Comparison of ENCODE assay signal across 8 cellular contexts in genomic region chr2:136116813-136117390, GRCh38. TPM values are rescaled to one million over a fixed set of nuclear protein-coding genes. Genes with fewer than 3 reads are reported as not detected.
DNase-seq lines count a peak whose midpoint lies in the region; ATAC-seq and TF ChIP-seq lines count a peak whose summit lies in the region.

No MANE protein-coding gene starts in this region.

- ATAC-seq in HG02870 (IDR thresholded peaks at IDR 0.05; ENCODE audit: unreplicated experiment) = peak; percentile 71

- peak overlapping the region; percentile 93 for H3K27ac Mint-ChIP-seq in activated naive CD8-positive, alpha-beta T cell treated with anti-CD3 and anti-CD28 coated beads for 36 hours

- H3K4me1 ChIP-seq in Peyer's patch (peaks cover 0 to 25% (median 8%) of the 10 kb centered on the region in 4 donors), iPS-20b (ENCODE audit: insufficient read depth, low read length) (peaks cover 13% of the 10 kb centered on the region; the same call in 1 of the 2 replicates)

- H3K27me3 ChIP-seq in Peyer's patch (no peaks in the 10 kb centered on the region), iPS-20b (ENCODE audit: insufficient read depth, low read length) (peaks cover 77% of the 10 kb centered on the region)

- TF ChIP-seq CTCF in Peyer's patch (IDR thresholded peaks at IDR 0.05) = no peak

- H3K36me3 ChIP-seq in Peyer's patch (peaks cover 0 to 14% (median 0%) of the 10 kb centered on the region in 3 donors), iPS-20b (ENCODE audit: insufficient read depth, low read depth, low read length) (peaks cover 9% of the 10 kb centered on the region; the same call in 1 of the 2 replicates)

- no peak for TF ChIP-seq POLR2A in Peyer's patch (IDR thresholded peaks at IDR 0.05)

- no peaks in the 10 kb centered on the region for H3K27me3 Mint-ChIP-seq in activated naive CD8-positive, alpha-beta T cell treated with anti-CD3 and anti-CD28 coated beads for 36 hours

- peak overlapping the region; percentile 94 for H3K4me3 Mint-ChIP-seq in activated naive CD8-positive, alpha-beta T cell treated with anti-CD3 and anti-CD28 coated beads for 36 hours

- H3K9me3 Mint-ChIP-seq in activated naive CD8-positive, alpha-beta T cell treated with anti-CD3 and anti-CD28 coated beads for 36 hours = no peaks in the 10 kb centered on the region

- peak overlapping the region; percentile 86 to 99 (median 92) for H3K27ac ChIP-seq in Peyer's patch
- H3K27ac ChIP-seq in iPS-20b (ENCODE audit: low read length) = no peak overlapping the region

- peak overlapping the region; percentile 65 to 83 (median 74) for H3K4me3 ChIP-seq in Peyer's patch
- H3K4me3 ChIP-seq in iPS-20b (ENCODE audit: low read length) = peak overlapping the region; percentile 79

- DNase-seq in DMS53 (lab: John Stamatoyannopoulos, UW) (peak; percentile 17), DMS53 treated with DMSO at 0.1 percent for 48 hours (lab: John Stamatoyannopoulos, UW; ENCODE audit: unreplicated experiment) (no peak), Peyer's patch (peak in 1 of 3 donors; percentile 68), dedifferentiated amniotic fluid mesenchymal stem cell (ENCODE audit: extremely low spot score) (no peak)
- peak; percentile 76 for DNase-seq in activated naive CD8-positive, alpha-beta T cell treated with anti-CD3 and anti-CD28 coated beads for 36 hours
- DNase-seq in stimulated activated CD4-positive, alpha-beta T cell treated with anti-CD3 and anti-CD28 coated beads, Interleukin-4, amount 100 ng/mL, for 1 hour = peak; percentile 61

- peak overlapping the region; percentile 49; the same call in 1 of the 2 replicates for H3K9ac ChIP-seq in iPS-20b (ENCODE audit: low read depth, low read length)

- H3K4me1 Mint-ChIP-seq in activated naive CD8-positive, alpha-beta T cell treated with anti-CD3 and anti-CD28 coated beads for 36 hours = peaks cover 62% of the 10 kb centered on the region

- H3K9me3 ChIP-seq in Peyer's patch (no peaks in the 10 kb centered on the region), iPS-20b (ENCODE audit: insufficient read depth, low read depth, low read length) (no peaks in the 10 kb centered on the region)

- peaks cover 37% of the 10 kb centered on the region for H3K36me3 Mint-ChIP-seq in activated naive CD8-positive, alpha-beta T cell treated with anti-CD3 and anti-CD28 coated beads for 36 hours

RNA-seq across cellular contexts. Expression of gene CXCR4, which starts 1.0 kb away (rescaled TPM):
- total RNA-seq in Peyer's patch = 100 to 1,000 TPM in 1 of 4 donors, 10 to 100 TPM in 2, 1 to 10 TPM in 1; 4.9 to 446 (median 22.2) TPM
- 10 to 100 TPM; 56.4 to 57.7 TPM for total RNA-seq in activated naive CD8-positive, alpha-beta T cell treated with anti-CD3 and anti-CD28 coated beads for 36 hours

Comparison
In these comparisons a context has a peak if more than half of its experiments do, and no peak if none do; other contexts are left out.
1. DNase-seq: peak in DMS53 (single experiment), activated naive CD8-positive, alpha-beta T cell treated with anti-CD3 and anti-CD28 coated beads for 36 hours (single experiment) and stimulated activated CD4-positive, alpha-beta T cell treated with anti-CD3 and anti-CD28 coated beads, Interleukin-4, amount 100 ng/mL, for 1 hour (single experiment); none in DMS53 treated with DMSO at 0.1 percent for 48 hours (single experiment) and dedifferentiated amniotic fluid mesenchymal stem cell (single experiment).